In genomic region chr15:64046347-64047153, GRCh38 we compare ENCODE assay signal across 8 cellular contexts. TPM values are rescaled to one million over a fixed set of nuclear protein-coding genes. Genes with fewer than 3 reads are reported as not detected.
DNase-seq lines count a peak whose midpoint lies in the region; ATAC-seq and TF ChIP-seq lines count a peak whose summit lies in the region.

DAPK2 (minus strand) TSS chr15:64046485; CDS start chr15:64040261, 6,224 bp downstream.

- H3K9ac ChIP-seq in OCI-LY3 (ENCODE audit: low read length) (peak within 1 kb of the TSS; percentile 55), mucosa of rectum (ENCODE audit: low read depth in 1 of 2, low read length in 2 of 2) (peak within 1 kb of the TSS; percentile 68 to 77)

- peak within 1 kb of the TSS; percentile 36; the same call in 1 of the 2 replicates for H2AFZ ChIP-seq in OCI-LY3 (ENCODE audit: low read depth, low read length)

- DNase-seq in activated T-cell treated with anti-CD3 and anti-CD28 coated beads for 48 hours (ENCODE audit: low read depth): peak; percentile 71
- DNase-seq in stimulated activated CD8-positive, alpha-beta memory T cell treated with anti-CD3 and anti-CD28 coated beads, Interleukin-4, amount 100 ng/mL, for 24 hours (ENCODE audit: low read depth): peak; percentile 53

- peaks cover 4% of the 10 kb centered on the region; the same call in 1 of the 2 replicates for H3K79me2 ChIP-seq in OCI-LY3 (ENCODE audit: low read length)

- H3K27me3 ChIP-seq in OCI-LY3 (ENCODE audit: low read depth, low read length) (no peaks in the 10 kb centered on the region), esophagus (ENCODE audit: control insufficient read depth in 1 of 2, insufficient read depth in 2 of 2, low read length in 2 of 2) (no peaks in the 10 kb centered on the region), mucosa of rectum (ENCODE audit: control insufficient read depth in 2 of 2, insufficient read depth in 2 of 2, low read length in 2 of 2) (no peaks in the 10 kb centered on the region)

- peaks cover 53% of the 10 kb centered on the region for H3K4me1 ChIP-seq in OCI-LY3 (ENCODE audit: low read length)
- H3K4me1 ChIP-seq in esophagus (ENCODE audit: control insufficient read depth in 2 of 2, insufficient read depth in 2 of 2, low read length in 1 of 2): peaks cover 2 to 8% of the 10 kb centered on the region in 2 donors
- H3K4me1 ChIP-seq in mucosa of rectum (ENCODE audit: control insufficient read depth in 2 of 2, insufficient read depth in 2 of 2, low read length in 2 of 2): peaks cover 25 to 28% of the 10 kb centered on the region in 2 donors

- peak within 1 kb of the TSS; percentile 76 for H3K4me3 ChIP-seq in OCI-LY3 (ENCODE audit: low read length)
- peak within 1 kb of the TSS; percentile 58 to 60 for H3K4me3 ChIP-seq in esophagus (ENCODE audit: low read depth in 1 of 2, low read length in 2 of 2)
- peak within 1 kb of the TSS; percentile 71 to 81 for H3K4me3 ChIP-seq in mucosa of rectum (ENCODE audit: low read length in 2 of 2)

- 8 to 9% methylated on average over 49 to 69 of the region's 69 CpGs for WGBS in esophagus, 2 donors

- H3K9me3 ChIP-seq in OCI-LY3 (ENCODE audit: insufficient read depth, low read length) (no peaks in the 10 kb centered on the region), esophagus (ENCODE audit: control insufficient read depth in 2 of 2, insufficient read depth in 1 of 2, low read depth in 1 of 2, low read length in 1 of 2) (no peaks in the 10 kb centered on the region), mucosa of rectum (ENCODE audit: control insufficient read depth in 2 of 2, low read length in 2 of 2) (no peaks in the 10 kb centered on the region)

- TF ChIP-seq CTCF in GM12872 (IDR thresholded peaks at IDR 0.05; ENCODE audit: insufficient read depth, low read depth, low read length) (peak; percentile 76), OCI-LY3 (IDR thresholded peaks at IDR 0.05; ENCODE audit: low read depth, low read length) (peak; percentile 66)

- ATAC-seq in HG02678 (IDR thresholded peaks at IDR 0.05; ENCODE audit: unreplicated experiment) (peak; percentile 71), HG02938 (IDR thresholded peaks at IDR 0.05; ENCODE audit: unreplicated experiment) (no peak)

- H3K27ac ChIP-seq in OCI-LY3 (ENCODE audit: low read length) (peak within 1 kb of the TSS; percentile 64), esophagus (ENCODE audit: low read depth in 2 of 2, low read length in 1 of 2) (no peak within 1 kb of the TSS), mucosa of rectum (ENCODE audit: low read depth in 2 of 2, low read length in 2 of 2) (peak within 1 kb of the TSS; percentile 45 to 69)

- no peaks in the 10 kb centered on the region for H3K36me3 ChIP-seq in OCI-LY3 (replicated peaks; ENCODE audit: low read depth, low read length)
- H3K36me3 ChIP-seq in esophagus (ENCODE audit: control insufficient read depth in 2 of 2, insufficient read depth in 2 of 2, low read length in 1 of 2): no peaks in the 10 kb centered on the region
- H3K36me3 ChIP-seq in mucosa of rectum (ENCODE audit: control insufficient read depth in 2 of 2, insufficient read depth in 2 of 2, low read length in 2 of 2): no peaks in the 10 kb centered on the region

- H3K4me2 ChIP-seq in OCI-LY3 (ENCODE audit: low read length): peak within 1 kb of the TSS; percentile 96

- H4K20me1 ChIP-seq in OCI-LY3 (ENCODE audit: insufficient read depth, low read length): no peaks in the 10 kb centered on the region

RNA-seq across cellular contexts. Expression of gene DAPK2, which starts in this region (rescaled TPM):
- 1 to 10 TPM; 1.9 to 8.9 TPM for polyA plus RNA-seq in esophagus

Comparison
In these comparisons a context has a peak if more than half of its experiments do, and no peak if none do; other contexts are left out.
1. H3K27ac ChIP-seq: peak in OCI-LY3 (single experiment) and mucosa of rectum (2 of 2); none in esophagus (0 of 2).
2. Peak in every context shown above with its lines, with median percentiles within 50 percentile points of each other: H3K4me3 ChIP-seq.